10 cellular contexts compared by ENCODE assay signal in genomic region chr11:79493555-79494171, GRCh38. TPM values are rescaled to one million over a fixed set of nuclear protein-coding genes. Genes with fewer than 3 reads are reported as not detected.
DNase-seq lines count a peak whose midpoint lies in the region; ATAC-seq and TF ChIP-seq lines count a peak whose summit lies in the region.
"Had no signal": no experiment of that assay in that cellular context is flagged by ENCODE, and none has a peak within 500 bp of the region (broad histone marks: within the 10 kb centered on the region; RNA-seq: fewer than 3 reads in every experiment).

No MANE protein-coding gene starts in this region.

- H3K9me3 ChIP-seq in HCT116 (ENCODE audit: control insufficient read depth in 1 of 2, insufficient read depth in 1 of 2, low read depth in 1 of 2, low read length in 2 of 2), result no peaks in the 10 kb centered on the region
- H3K9me3 ChIP-seq in MG63, result no peaks in the 10 kb centered on the region
- H3K9me3 ChIP-seq: BLaER1 had no signal

- no peaks in the 10 kb centered on the region for H3K9me3 Mint-ChIP-seq in MCF 10A (ENCODE audit: unreplicated experiment)

- H3K27ac Mint-ChIP-seq in MCF 10A (ENCODE audit: low read depth, unreplicated experiment), result no peak overlapping the region

- intact Hi-C loops in HCT116 (cut with micrococcal nuclease), result loop anchor here (2.0 kb wide), 2 partner anchors 93 to 849 kb away; no protein-coding TSS in a partner anchor
- intact Hi-C loops in MCF 10A (cut with micrococcal nuclease), result loop anchor here (1.0 to 2.0 kb wide), 4 partner anchors 32 to 848 kb away; partner anchors contain the start of gene TENM4

- H3K9me2 ChIP-seq in HCT116 (ENCODE audit: insufficient read depth), result no peaks in the 10 kb centered on the region

- POLR2A ChIA-PET in HCT116 (lab: Charles Lee), result no interaction called here
- POLR2A ChIA-PET in MCF 10A (lab: Yijun Ruan, JAX), result no interaction called here

- TF ChIP-seq POLR2A in HCT116 (IDR thresholded peaks at IDR 0.05; ENCODE audit: borderline replicate concordance, extremely low read depth, insufficient read depth, insufficient read length), result no peak

- no peak overlapping the region for H3K4me3 ChIP-seq in HCT116 (replicated peaks in 1 of 2; ENCODE audit: low read depth in 1 of 2, low read length in 2 of 2)
- no peak overlapping the region for H3K4me3 ChIP-seq in MG63
- H3K4me3 ChIP-seq: BLaER1 had no signal

- ATAC-seq in HCT116, result peak; percentile 92

- no peaks in the 10 kb centered on the region for H3K36me3 ChIP-seq in HCT116 (ENCODE audit: control insufficient read depth in 1 of 2, insufficient read depth in 2 of 2, low read length in 2 of 2)
- H3K36me3 ChIP-seq in MG63, result no peaks in the 10 kb centered on the region
- H3K36me3 ChIP-seq: BLaER1 had no signal

- peaks cover 7% of the 10 kb centered on the region for H3K4me1 Mint-ChIP-seq in MCF 10A (ENCODE audit: insufficient read depth, unreplicated experiment)

- DNase-seq in NCI-H2107 (lab: John Stamatoyannopoulos, UW) (peak; percentile 7), NCI-H2107 treated with DMSO at 0.1 percent for 48 hours (lab: John Stamatoyannopoulos, UW; ENCODE audit: unreplicated experiment) (no peak), HCT116 (ENCODE audit: low read depth, low spot score) (peak; percentile 19), MG63 (peak; percentile 44), SK-N-DZ (ENCODE audit: low spot score) (peak; percentile 85), MCF 10A (ENCODE audit: unreplicated experiment) (peak; percentile 78), inferior parietal cortex (ENCODE audit: extremely low spot score) (peak; percentile 65)
- peak; percentile 4 for DNase-seq in stimulated activated CD4-positive, alpha-beta T cell treated with anti-CD3 and anti-CD28 coated beads, Interleukin-2, amount 100 ng/mL, for 4 hours (ENCODE audit: low read depth)

- H3K4me3 Mint-ChIP-seq in MCF 10A (ENCODE audit: unreplicated experiment), result no peak overlapping the region

- CTCF ChIA-PET in HCT116 (lab: Charles Lee) (interaction anchor here (1.1 to 1.2 kb wide), 2 partner anchors 93 to 128 kb away, joined by 3 to 7 read pairs; no protein-coding TSS in a partner anchor), MCF 10A (lab: Yijun Ruan, JAX) (interaction anchor here (0.6 to 7.0 kb wide), 76 partner anchors 11 to 1745 kb away, joined by 3 to 170 read pairs (median 4); partner anchors contain the start of gene TENM4)

- no peaks in the 10 kb centered on the region for H3K4me1 ChIP-seq in HCT116 (ENCODE audit: control insufficient read depth in 1 of 2, insufficient read depth in 2 of 2, low read length in 2 of 2)
- H3K4me1 ChIP-seq: BLaER1 had no signal

- H3K27ac ChIP-seq in HCT116 (ENCODE audit: low read depth, low read length), result no peak overlapping the region
- H3K27ac ChIP-seq: BLaER1, epithelial cell of prostate had no signal

- no peaks in the 10 kb centered on the region for H3K36me3 Mint-ChIP-seq in MCF 10A (ENCODE audit: insufficient read depth, unreplicated experiment)

- BruUV-seq in HCT116 (replicated peaks; lab: Mats Ljungman, UMichigan) (no TSS peak), MCF 10A (replicated peaks; lab: Mats Ljungman, UMichigan) (no TSS peak)

- no peaks in the 10 kb centered on the region for H3K27me3 ChIP-seq in HCT116 (ENCODE audit: insufficient read depth, low read length)
- no peaks in the 10 kb centered on the region for H3K27me3 ChIP-seq in MG63
- H3K27me3 ChIP-seq: BLaER1 had no signal

- RAD21 ChIA-PET in HCT116 (lab: Charles Lee; ENCODE audit: low non-redundant PET in 1 of 2, low total read pairs in 2 of 2, uncharacterized antibody in 2 of 2, unreplicated experiment in 2 of 2), result no interaction called here

- H3K79me2 ChIP-seq in HCT116 (ENCODE audit: insufficient read depth, low read length), result no peaks in the 10 kb centered on the region

- TF ChIP-seq CTCF in HCT116 (IDR thresholded peaks at IDR 0.05 in 2 of 3, conservative IDR thresholded peaks at IDR 0.05 in 1 of 3; ENCODE audit: borderline replicate concordance in 1 of 3, insufficient read depth in 1 of 3, low read depth in 2 of 3, low read length in 2 of 3), result peak; percentile 35 to 78 (median 78); a peak in 5 of 6 replicates
- peak; percentile 89 for TF ChIP-seq CTCF in MCF 10A (IDR thresholded peaks at IDR 0.05; ENCODE audit: unreplicated experiment)

- H3K4me2 ChIP-seq in HCT116 (ENCODE audit: low read length), result no peak overlapping the region
- H3K4me2 ChIP-seq: BLaER1 had no signal

- H3K27me3 Mint-ChIP-seq in MCF 10A (ENCODE audit: insufficient read depth, unreplicated experiment), result peaks cover 20% of the 10 kb centered on the region

- H3K9ac ChIP-seq in HCT116 (ENCODE audit: low read length), result no peak overlapping the region
- H3K9ac ChIP-seq: BLaER1 had no signal

- no peak overlapping the region for H2AFZ ChIP-seq in HCT116 (ENCODE audit: low read depth, low read length, poor library complexity, severe bottlenecking)

- no peaks in the 10 kb centered on the region for H4K20me1 ChIP-seq in HCT116 (ENCODE audit: insufficient read depth)
- H4K20me1 ChIP-seq: BLaER1 had no signal

- TF ChIP-seq RAD21 in HCT116 (IDR thresholded peaks at IDR 0.05; ENCODE audit: low read depth), result peak; percentile 49

TF ChIP-seq in HCT116, 20 proteins besides CTCF, POLR2A, EP300 and RAD21 (continues in another document):
- TF ChIP-seq MAX (IDR thresholded peaks at IDR 0.05) (no peak), EGR1 (IDR thresholded peaks at IDR 0.05; ENCODE audit: low read depth) (no peak), YY1 (IDR thresholded peaks at IDR 0.05; ENCODE audit: extremely low read depth, insufficient replicate concordance, low read depth, low read length) (no peak), SP1 (IDR thresholded peaks at IDR 0.05; ENCODE audit: low read depth) (no peak), CBX3 (IDR thresholded peaks at IDR 0.05; ENCODE audit: low read depth) (no peak), FOSL1 (IDR thresholded peaks at IDR 0.05; ENCODE audit: low read depth) (no peak), ELF1 (IDR thresholded peaks at IDR 0.05; ENCODE audit: borderline replicate concordance, low read depth) (no peak), SRF (IDR thresholded peaks at IDR 0.05; ENCODE audit: low read depth) (no peak), POLR2AphosphoS5 (IDR thresholded peaks at IDR 0.05; ENCODE audit: low read depth, low read length) (no peak), JUND (IDR thresholded peaks at IDR 0.05) (no peak), EZH2phosphoT487 (IDR thresholded peaks at IDR 0.05; ENCODE audit: borderline replicate concordance) (no peak), ZNF274 (IDR thresholded peaks at IDR 0.05; ENCODE audit: low read depth, low read length) (no peak), CEBPB (IDR thresholded peaks at IDR 0.05; ENCODE audit: low read depth) (no peak), SIN3A (IDR thresholded peaks at IDR 0.05; ENCODE audit: low read depth) (no peak), ZFX (IDR thresholded peaks at IDR 0.05) (no peak), EZH2 (IDR thresholded peaks at IDR 0.05) (no peak)
- TF ChIP-seq, protein P1, sequence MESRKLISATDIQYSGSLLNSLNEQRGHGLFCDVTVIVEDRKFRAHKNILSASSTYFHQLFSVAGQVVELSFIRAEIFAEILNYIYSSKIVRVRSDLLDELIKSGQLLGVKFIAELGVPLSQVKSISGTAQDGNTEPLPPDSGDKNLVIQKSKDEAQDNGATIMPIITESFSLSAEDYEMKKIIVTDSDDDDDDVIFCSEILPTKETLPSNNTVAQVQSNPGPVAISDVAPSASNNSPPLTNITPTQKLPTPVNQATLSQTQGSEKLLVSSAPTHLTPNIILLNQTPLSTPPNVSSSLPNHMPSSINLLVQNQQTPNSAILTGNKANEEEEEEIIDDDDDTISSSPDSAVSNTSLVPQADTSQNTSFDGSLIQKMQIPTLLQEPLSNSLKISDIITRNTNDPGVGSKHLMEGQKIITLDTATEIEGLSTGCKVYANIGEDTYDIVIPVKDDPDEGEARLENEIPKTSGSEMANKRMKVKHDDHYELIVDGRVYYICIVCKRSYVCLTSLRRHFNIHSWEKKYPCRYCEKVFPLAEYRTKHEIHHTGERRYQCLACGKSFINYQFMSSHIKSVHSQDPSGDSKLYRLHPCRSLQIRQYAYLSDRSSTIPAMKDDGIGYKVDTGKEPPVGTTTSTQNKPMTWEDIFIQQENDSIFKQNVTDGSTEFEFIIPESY (IDR thresholded peaks at IDR 0.05; ENCODE audit: extremely low read depth, insufficient replicate concordance, low read length), result no peak
- TF ChIP-seq, protein P2, sequence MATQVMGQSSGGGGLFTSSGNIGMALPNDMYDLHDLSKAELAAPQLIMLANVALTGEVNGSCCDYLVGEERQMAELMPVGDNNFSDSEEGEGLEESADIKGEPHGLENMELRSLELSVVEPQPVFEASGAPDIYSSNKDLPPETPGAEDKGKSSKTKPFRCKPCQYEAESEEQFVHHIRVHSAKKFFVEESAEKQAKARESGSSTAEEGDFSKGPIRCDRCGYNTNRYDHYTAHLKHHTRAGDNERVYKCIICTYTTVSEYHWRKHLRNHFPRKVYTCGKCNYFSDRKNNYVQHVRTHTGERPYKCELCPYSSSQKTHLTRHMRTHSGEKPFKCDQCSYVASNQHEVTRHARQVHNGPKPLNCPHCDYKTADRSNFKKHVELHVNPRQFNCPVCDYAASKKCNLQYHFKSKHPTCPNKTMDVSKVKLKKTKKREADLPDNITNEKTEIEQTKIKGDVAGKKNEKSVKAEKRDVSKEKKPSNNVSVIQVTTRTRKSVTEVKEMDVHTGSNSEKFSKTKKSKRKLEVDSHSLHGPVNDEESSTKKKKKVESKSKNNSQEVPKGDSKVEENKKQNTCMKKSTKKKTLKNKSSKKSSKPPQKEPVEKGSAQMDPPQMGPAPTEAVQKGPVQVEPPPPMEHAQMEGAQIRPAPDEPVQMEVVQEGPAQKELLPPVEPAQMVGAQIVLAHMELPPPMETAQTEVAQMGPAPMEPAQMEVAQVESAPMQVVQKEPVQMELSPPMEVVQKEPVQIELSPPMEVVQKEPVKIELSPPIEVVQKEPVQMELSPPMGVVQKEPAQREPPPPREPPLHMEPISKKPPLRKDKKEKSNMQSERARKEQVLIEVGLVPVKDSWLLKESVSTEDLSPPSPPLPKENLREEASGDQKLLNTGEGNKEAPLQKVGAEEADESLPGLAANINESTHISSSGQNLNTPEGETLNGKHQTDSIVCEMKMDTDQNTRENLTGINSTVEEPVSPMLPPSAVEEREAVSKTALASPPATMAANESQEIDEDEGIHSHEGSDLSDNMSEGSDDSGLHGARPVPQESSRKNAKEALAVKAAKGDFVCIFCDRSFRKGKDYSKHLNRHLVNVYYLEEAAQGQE (IDR thresholded peaks at IDR 0.05; ENCODE audit: low read depth), result no peak

RNA-seq across cellular contexts. Expression of gene TENM4, which starts 52.8 kb away (rescaled TPM):
- 0.05 TPM for total RNA-seq in HCT116 (2021; ENCODE audit: unreplicated experiment)
- polyA plus RNA-seq in HCT116 (2012), result not detected in 2 replicates
- not detected in 2 replicates for total RNA-seq in MG63 (2014; rRNA removed; shearing (Covaris generic); ENCODE audit: low replicate concordance)
- 7.3 and 15.4 TPM in 2 replicates for polyA plus RNA-seq in SK-N-DZ (2014; cell fraction: cytosol; rRNA removed)
- 16.4 and 17.1 TPM in 2 replicates for polyA plus RNA-seq in SK-N-DZ (2014; cell fraction: nucleus; rRNA removed)
- 5.0 and 9.9 TPM in 2 replicates for total RNA-seq in MCF 10A (2022)
